ENCODE assay signal across 2 cellular contexts in genomic region chr14:99704037-99704436, GRCh38.
TF ChIP-seq lines count a peak whose summit lies in the region.

No MANE protein-coding gene starts in this region.

TF ChIP-seq in HepG2, 621 proteins besides CTCF, POLR2A, EP300 and RAD21:
- TF ChIP-seq ZNF619 (CRISPR knock-in tag; IDR thresholded peaks at IDR 0.05) (no peak), CEBPB (IDR thresholded peaks at IDR 0.05; ENCODE audit: borderline replicate concordance, low read depth, low read length) (peak; percentile 46)

TF ChIP-seq in K562, 482 proteins besides CTCF, POLR2A, EP300 and RAD21:
- TF ChIP-seq PTTG1 (tag; IDR thresholded peaks at IDR 0.05; ENCODE audit: low read depth) (no peak), ARID2 (IDR thresholded peaks at IDR 0.05) (no peak), CEBPG (CRISPR knock-in tag; IDR thresholded peaks at IDR 0.05) (no peak), CEBPG (tag; conservative IDR thresholded peaks at IDR 0.05 in 1 of 2, IDR thresholded peaks at IDR 0.05 in 1 of 2) (peak in 1 of 2 experiments; percentile 62; a peak in 2 of 4 replicates), PHF20 (IDR thresholded peaks at IDR 0.05; ENCODE audit: partially characterized antibody) (no peak), ZFP30 (CRISPR knock-in tag; IDR thresholded peaks at IDR 0.05; ENCODE audit: borderline replicate concordance) (no peak), CEBPB (tag; IDR thresholded peaks at IDR 0.05) (0 out of 2 replicates have a peak, but pooled peaks have one; percentile 24), HDAC6 (IDR thresholded peaks at IDR 0.05; ENCODE audit: low read depth, low read length) (no peak), NR4A1 (CRISPR knock-in tag; IDR thresholded peaks at IDR 0.05) (no peak), NR4A1 (tag; IDR thresholded peaks at IDR 0.05) (no peak), HMG20B (CRISPR knock-in tag; IDR thresholded peaks at IDR 0.05) (no peak)
TF ChIP-seq in K562: peak in this region for 2.
